ENCODE assay signal across 24 cellular contexts in the genomic region with DNA sequence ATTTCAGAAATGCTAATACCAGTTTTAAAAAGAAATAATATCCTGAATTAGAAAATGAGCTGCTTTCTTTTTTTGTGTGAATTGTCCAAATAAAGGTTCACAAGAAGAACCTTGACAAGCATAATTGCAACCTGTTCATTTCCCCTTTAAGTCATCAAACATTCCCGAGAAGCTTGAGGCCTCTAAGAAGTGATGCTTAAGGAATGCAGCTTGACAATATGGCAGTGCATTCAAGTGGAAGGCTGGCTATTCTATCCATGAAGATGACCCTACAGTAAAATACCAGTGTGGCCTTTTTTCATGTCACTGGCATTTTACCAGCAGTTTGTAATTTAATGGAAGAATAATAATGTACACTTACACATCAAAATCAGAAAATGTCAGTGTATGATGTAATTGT.
DNase-seq lines count a peak whose midpoint lies in the region; ATAC-seq, FAIRE-seq and TF ChIP-seq lines count a peak whose summit lies in the region.
"Had no signal": no experiment of that assay in that cellular context is flagged by ENCODE, and none has a peak within 500 bp of the region (broad histone marks: within the 10 kb centered on the region; RNA-seq: fewer than 3 reads in every experiment).

No MANE protein-coding gene starts in this region.

- H2BK120ac ChIP-seq in mesendoderm (ENCODE audit: low read depth, low read length) = no peak overlapping the region
- no peak overlapping the region for H2BK120ac ChIP-seq in neuronal stem cell (ENCODE audit: low read depth, low read length)

- no peak overlapping the region for H4K5ac ChIP-seq in mesendoderm (ENCODE audit: low read length)

- no peak overlapping the region for H3K23ac ChIP-seq in mesendoderm (ENCODE audit: low read length)
- H3K23ac ChIP-seq in neuronal stem cell (ENCODE audit: low read depth, low read length, poor library complexity) = no peak overlapping the region

- TF ChIP-seq CTCF in GM23338 (conservative IDR thresholded peaks at IDR 0.05; ENCODE audit: low read depth in 2 of 2) (no peak), astrocyte (IDR thresholded peaks at IDR 0.05; ENCODE audit: insufficient read depth, low read depth, low read length) (no peak)

- H2AK5ac ChIP-seq in mesendoderm (ENCODE audit: low read length) (no peak overlapping the region), neuronal stem cell (ENCODE audit: low read depth, low read length) (no peak overlapping the region)

- H3K9me2 ChIP-seq in GM23338 (ENCODE audit: insufficient read depth) = no peaks in the 10 kb centered on the region

- H3K36me3 ChIP-seq in GM23338 (ENCODE audit: insufficient read depth) (no peaks in the 10 kb centered on the region), astrocyte (ENCODE audit: insufficient read depth, low read length) (no peaks in the 10 kb centered on the region), mesendoderm (ENCODE audit: control insufficient read depth, insufficient read depth, low read length) (no peaks in the 10 kb centered on the region), neuronal stem cell (replicated peaks in 1 of 2; ENCODE audit: control insufficient read depth in 2 of 2, insufficient read depth in 2 of 2, low read length in 2 of 2) (no peaks in the 10 kb centered on the region)
- H3K36me3 ChIP-seq: BE2C; BLaER1 treated with 17β-estradiol and CSF1 and Interleukin-3, amounts not matched to agents 10 nM and 100 nM; HAP-1 had no signal

- no peak overlapping the region for H3K4me3 ChIP-seq in GM23338
- no peak overlapping the region for H3K4me3 ChIP-seq in astrocyte (ENCODE audit: insufficient read depth, low read depth, low read length)
- no peak overlapping the region for H3K4me3 ChIP-seq in mesendoderm (ENCODE audit: low read length)
- H3K4me3 ChIP-seq in neuronal stem cell (ENCODE audit: low read length in 2 of 2) = no peak overlapping the region
- H3K4me3 ChIP-seq: A549; BLaER1 treated with 17β-estradiol and CSF1 and Interleukin-3, amounts not matched to agents 10 nM and 100 nM; HAP-1 had no signal

- H3K27me3 ChIP-seq in GM23338 (ENCODE audit: insufficient read depth) (no peaks in the 10 kb centered on the region), astrocyte (ENCODE audit: insufficient read depth, low read length) (no peaks in the 10 kb centered on the region), mesendoderm (ENCODE audit: insufficient read depth, low read length, poor library complexity) (no peaks in the 10 kb centered on the region), neuronal stem cell (ENCODE audit: control insufficient read depth in 3 of 3, insufficient read depth in 3 of 3, low read depth in 1 of 3, low read length in 3 of 3) (no peaks in the 10 kb centered on the region)
- H3K27me3 ChIP-seq: BE2C; BLaER1 treated with 17β-estradiol and CSF1 and Interleukin-3, amounts not matched to agents 10 nM and 100 nM had no signal

- H2BK12ac ChIP-seq in neuronal stem cell (ENCODE audit: low read length) = no peak overlapping the region

- H3K79me2 ChIP-seq in GM23338 (replicated peaks; ENCODE audit: insufficient read depth) (no peaks in the 10 kb centered on the region), astrocyte (ENCODE audit: insufficient read depth, low read length) (no peaks in the 10 kb centered on the region), mesendoderm (ENCODE audit: control insufficient read depth, insufficient read depth, low read length) (no peaks in the 10 kb centered on the region)

- H3K14ac ChIP-seq in neuronal stem cell (ENCODE audit: low read length) = no peak overlapping the region

- H2BK15ac ChIP-seq in mesendoderm (replicated peaks; ENCODE audit: low read depth) (no peak overlapping the region), neuronal stem cell (ENCODE audit: low read length) (no peak overlapping the region)

- H3K36me3 Mint-ChIP-seq in GM23338 (ENCODE audit: low read depth) (peaks cover 2% of the 10 kb centered on the region; the same call in 2 of the 3 replicates), astrocyte (ENCODE audit: low read depth, unreplicated experiment) (peaks cover 2% of the 10 kb centered on the region)
- H3K36me3 Mint-ChIP-seq: CD8-positive, alpha-beta T cell had no signal

- H3K9me3 Mint-ChIP-seq in GM23338 (peaks cover 7% of the 10 kb centered on the region; the same call in 2 of the 3 replicates), astrocyte (ENCODE audit: unreplicated experiment) (peaks cover 5% of the 10 kb centered on the region)
- H3K9me3 Mint-ChIP-seq: HFFc6 had no signal

- H3K79me1 ChIP-seq in mesendoderm (ENCODE audit: low read length) = no peaks in the 10 kb centered on the region
- no peaks in the 10 kb centered on the region for H3K79me1 ChIP-seq in neuronal stem cell (ENCODE audit: low read depth, low read length)

- H4K8ac ChIP-seq in mesendoderm (ENCODE audit: low read depth, low read length) = no peak overlapping the region
- H4K8ac ChIP-seq in neuronal stem cell (ENCODE audit: low read depth, low read length) = no peak overlapping the region

- no CpG with 5 or more reads among the region's 1 CpG for WGBS in mesendoderm (ENCODE audit: extremely low coverage, insufficient coverage, low lambda C conversion rate)
- WGBS in neuronal stem cell (ENCODE audit: extremely low coverage in 2 of 2, insufficient read length in 2 of 2, insufficient replicate concordance in 1 of 2), 2 donors = no CpG with 5 or more reads among the region's 1 CpG

- no peak overlapping the region for H3K9ac ChIP-seq in astrocyte (ENCODE audit: low read length)
- no peak overlapping the region for H3K9ac ChIP-seq in mesendoderm (ENCODE audit: low read length)
- H3K9ac ChIP-seq in neuronal stem cell (ENCODE audit: low read depth, low read length, poor library complexity) = no peak overlapping the region
- H3K9ac ChIP-seq: BLaER1 treated with 17β-estradiol and CSF1 and Interleukin-3, amounts not matched to agents 10 nM and 100 nM had no signal

- H3K4me3 Mint-ChIP-seq in GM23338 = no peak overlapping the region
- H3K4me3 Mint-ChIP-seq in astrocyte (ENCODE audit: unreplicated experiment) = no peak overlapping the region
- H3K4me3 Mint-ChIP-seq: CD8-positive, alpha-beta T cell; HFFc6 had no signal

- H3K4me1 Mint-ChIP-seq in GM23338 = peaks cover 6% of the 10 kb centered on the region
- peaks cover 9% of the 10 kb centered on the region for H3K4me1 Mint-ChIP-seq in astrocyte (ENCODE audit: low read depth, unreplicated experiment)

- no peak overlapping the region for H2BK5ac ChIP-seq in mesendoderm (ENCODE audit: low read length)
- H2BK5ac ChIP-seq in neuronal stem cell (ENCODE audit: low read length) = no peak overlapping the region

- no peaks in the 10 kb centered on the region for H3F3A ChIP-seq in GM23338 (replicated peaks; ENCODE audit: low read depth)

- H3K56ac ChIP-seq in mesendoderm (ENCODE audit: low read length) = no peak overlapping the region

- ATAC-seq in GM23338 (no peak), HG02973 (IDR thresholded peaks at IDR 0.05; ENCODE audit: unreplicated experiment) (no peak)
- ATAC-seq: A549; CD8-positive, alpha-beta T cell had no signal

- H3K18ac ChIP-seq in mesendoderm (ENCODE audit: low read length) (no peak overlapping the region), neuronal stem cell (ENCODE audit: low read length) (no peak overlapping the region)

- H3K9me3 ChIP-seq in astrocyte (ENCODE audit: insufficient read depth, low read depth, low read length) = no peaks in the 10 kb centered on the region
- H3K9me3 ChIP-seq in neuronal stem cell (replicated peaks in 1 of 2; ENCODE audit: control insufficient read depth in 2 of 2, insufficient read depth in 1 of 2, low read depth in 1 of 2, low read length in 2 of 2) = no peaks in the 10 kb centered on the region
- H3K9me3 ChIP-seq: BE2C; BLaER1 treated with 17β-estradiol and CSF1 and Interleukin-3, amounts not matched to agents 10 nM and 100 nM; Caco-2; HAP-1 had no signal

- H3K4me1 ChIP-seq in GM23338 (ENCODE audit: insufficient read depth) (0 out of 2 replicates have a peak, but pooled peaks cover 4% of the 10 kb centered on the region), astrocyte (ENCODE audit: insufficient read depth, low read length) (no peaks in the 10 kb centered on the region), mesendoderm (ENCODE audit: control insufficient read depth, low read depth, low read length) (no peaks in the 10 kb centered on the region), neuronal stem cell (ENCODE audit: control insufficient read depth in 2 of 2, insufficient read depth in 1 of 2, low read depth in 1 of 2, low read length in 2 of 2) (peaks cover 0 to 3% of the 10 kb centered on the region in 2 donors)
- H3K4me1 ChIP-seq: A549; BE2C; BLaER1 treated with 17β-estradiol and CSF1 and Interleukin-3, amounts not matched to agents 10 nM and 100 nM; Caco-2; HAP-1 had no signal

- H4K91ac ChIP-seq in neuronal stem cell (ENCODE audit: low read depth, low read length, poor library complexity) = no peak overlapping the region

- H3K27me3 Mint-ChIP-seq in GM23338 (ENCODE audit: insufficient read depth, low read depth, poor library complexity) (no peaks in the 10 kb centered on the region), astrocyte (ENCODE audit: low read depth, unreplicated experiment) (no peaks in the 10 kb centered on the region)

- no peak overlapping the region for H3K27ac Mint-ChIP-seq in GM23338
- H3K27ac Mint-ChIP-seq in astrocyte (ENCODE audit: unreplicated experiment) = no peak overlapping the region
- H3K27ac Mint-ChIP-seq: CD8-positive, alpha-beta T cell; HFFc6 had no signal

- H3K4me2 ChIP-seq in GM23338 (no peak overlapping the region), astrocyte (ENCODE audit: low read length) (no peak overlapping the region), mesendoderm (ENCODE audit: low read length) (no peak overlapping the region), neuronal stem cell (ENCODE audit: insufficient read depth, low read length, poor library complexity, severe bottlenecking) (no peak overlapping the region)
- H3K4me2 ChIP-seq: A549; BLaER1 treated with 17β-estradiol and CSF1 and Interleukin-3, amounts not matched to agents 10 nM and 100 nM had no signal

- H3K27ac ChIP-seq in GM23338 (ENCODE audit: low read depth) (no peak overlapping the region), astrocyte (ENCODE audit: low read depth, low read length) (no peak overlapping the region), mesendoderm (ENCODE audit: low read depth, low read length) (no peak overlapping the region), neuronal stem cell (replicated peaks; ENCODE audit: low read length) (peak overlapping the region; percentile 69)
- H3K27ac ChIP-seq: A549; BLaER1 treated with 17β-estradiol and CSF1 and Interleukin-3, amounts not matched to agents 10 nM and 100 nM had no signal

- DNase-seq in GM23338 (ENCODE audit: low spot score) (peak; percentile 28), astrocyte (ENCODE audit: low read depth) (peak; percentile 19), mesendoderm (peak; percentile 12), neuronal stem cell (ENCODE audit: low spot score) (peak; percentile 37), C1 segment of cervical spinal cord (lab: John Stamatoyannopoulos, UW) (no peak), NCI-H1436 treated with DMSO at 0.1 percent for 48 hours (lab: John Stamatoyannopoulos, UW) (no peak), NCI-H524 treated with DMSO at 0.1 percent for 48 hours (lab: John Stamatoyannopoulos, UW) (no peak)
- DNase-seq: 8988T; ACHN; AML-193; BE2C; Caco-2; CD8-positive, alpha-beta T cell; DMS153; DND-41; GOT3; HFFc6 had no signal

- H2AFZ ChIP-seq in GM23338 (no peak overlapping the region), astrocyte (ENCODE audit: low read depth, low read length) (no peak overlapping the region), neuronal stem cell (ENCODE audit: low read length) (peak overlapping the region; percentile 12)

- no peak for FAIRE-seq in astrocyte (lab: Jason Lieb, UNC)
- FAIRE-seq: A549, G401.6, GM12892, H54 had no signal

- H4K20me1 ChIP-seq in GM23338 (replicated peaks; ENCODE audit: insufficient read depth) (no peaks in the 10 kb centered on the region), astrocyte (ENCODE audit: insufficient read depth, low read length) (no peaks in the 10 kb centered on the region)
- H4K20me1 ChIP-seq: BLaER1 treated with 17β-estradiol and CSF1 and Interleukin-3, amounts not matched to agents 10 nM and 100 nM had no signal

- H3K4ac ChIP-seq in mesendoderm (ENCODE audit: low read depth, low read length) (no peak overlapping the region), neuronal stem cell (ENCODE audit: low read length) (no peak overlapping the region)

Comparison
In these comparisons a context has a peak if more than half of its experiments do, and no peak if none do; other contexts are left out.
1. DNase-seq: peak in GM23338 (single experiment), astrocyte (single experiment), mesendoderm (single experiment) and neuronal stem cell (single experiment); none in C1 segment of cervical spinal cord (0 of 14), NCI-H1436 treated with DMSO at 0.1 percent for 48 hours (single experiment) and NCI-H524 treated with DMSO at 0.1 percent for 48 hours (single experiment).